ENCODE assay signal across 8 cellular contexts in the genomic region with DNA sequence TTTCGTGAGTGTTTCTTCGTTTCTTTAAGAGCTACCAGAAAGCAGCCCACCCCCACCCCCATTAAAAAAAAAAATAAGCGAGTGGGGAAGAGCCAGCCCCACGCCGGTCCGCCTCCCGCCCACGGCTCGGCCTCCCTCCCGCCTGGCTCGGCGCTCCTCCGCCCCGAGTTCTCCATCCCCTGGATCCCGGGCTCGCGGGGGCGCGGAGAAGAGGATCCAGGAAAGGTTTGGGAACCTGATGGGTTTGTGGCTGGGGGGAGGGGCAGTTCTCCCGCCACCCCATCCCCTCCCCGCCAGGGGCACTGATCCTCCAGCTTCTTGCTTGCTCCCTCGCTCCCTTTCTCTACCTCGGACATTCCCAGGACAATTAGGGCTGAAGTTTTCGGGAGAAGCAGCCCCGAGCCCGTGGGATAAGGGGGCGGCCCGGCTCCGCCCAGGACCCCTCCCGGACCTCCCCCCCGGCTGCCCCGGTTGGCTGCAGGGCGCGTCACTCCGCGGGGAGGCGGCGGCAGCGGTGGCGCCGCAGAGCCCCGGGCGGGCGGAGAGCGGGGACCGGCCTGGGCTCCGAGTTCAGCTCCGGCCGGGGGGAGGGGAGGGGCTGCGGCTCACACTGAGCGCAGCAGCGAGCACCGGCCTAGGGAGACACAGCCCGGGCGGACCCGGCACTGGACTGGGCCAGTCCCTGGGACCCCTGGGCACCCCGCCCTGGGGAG. TPM values are rescaled to one million over a fixed set of nuclear protein-coding genes. Genes with fewer than 3 reads are reported as not detected.
DNase-seq lines count a peak whose midpoint lies in the region; FAIRE-seq and TF ChIP-seq lines count a peak whose summit lies in the region.

No MANE protein-coding gene starts in this region.

- peaks cover 5% of the 10 kb centered on the region for H4K20me1 ChIP-seq in astrocyte (ENCODE audit: insufficient read depth, low read length)

- H3K4me1 Mint-ChIP-seq in astrocyte (ENCODE audit: low read depth, unreplicated experiment), result peaks cover 24% of the 10 kb centered on the region

- peak overlapping the region; percentile 83 for H3K4me3 Mint-ChIP-seq in astrocyte (ENCODE audit: unreplicated experiment)

- peak overlapping the region; percentile 89 for H3K9ac ChIP-seq in astrocyte (ENCODE audit: low read length)
- no peak overlapping the region for H3K9ac ChIP-seq in iPS-15b (ENCODE audit: low read depth, low read length)

- H3K4me3 ChIP-seq in astrocyte (ENCODE audit: insufficient read depth, low read depth, low read length) (peak overlapping the region; percentile 74), iPS-15b (ENCODE audit: low read depth, low read length) (peak overlapping the region; percentile 70), small intestine (ENCODE audit: low read depth in 1 of 2, low read length in 2 of 2) (peak overlapping the region; percentile 23 to 24)

- H3K27me3 Mint-ChIP-seq in astrocyte (ENCODE audit: low read depth, unreplicated experiment), result peaks cover 25% of the 10 kb centered on the region

- DNase-seq in NCI-H2107 (lab: John Stamatoyannopoulos, UW), result peak; percentile 48
- no peak for DNase-seq in NCI-H2107 treated with DMSO at 0.1 percent for 48 hours (lab: John Stamatoyannopoulos, UW; ENCODE audit: unreplicated experiment)
- DNase-seq in astrocyte (ENCODE audit: low read depth), result peak; percentile 83
- no peak for DNase-seq in small intestine
- DNase-seq in AML-193 (lab: John Stamatoyannopoulos, UW), result no peak
- DNase-seq in SIG-M5 (lab: John Stamatoyannopoulos, UW), result no peak
- DNase-seq in activated gamma-delta T cell treated with Interleukin-2 at 50 U/mL for 16 hours, result no peak

- H3K4me1 ChIP-seq in astrocyte (ENCODE audit: insufficient read depth, low read length) (peaks cover 19% of the 10 kb centered on the region), iPS-15b (ENCODE audit: control insufficient read depth, insufficient read depth, low read length) (peaks cover 10% of the 10 kb centered on the region), small intestine (ENCODE audit: control insufficient read depth in 2 of 2, insufficient read depth in 1 of 2, low read depth in 1 of 2, low read length in 1 of 2) (no peaks in the 10 kb centered on the region)

- FAIRE-seq in astrocyte (lab: Jason Lieb, UNC) (no peak), small intestine (lab: Jason Lieb, UNC) (no peak)

- H3K79me2 ChIP-seq in astrocyte (ENCODE audit: insufficient read depth, low read length), result peaks cover 53% of the 10 kb centered on the region

- peak overlapping the region; percentile 77 for H3K27ac ChIP-seq in astrocyte (ENCODE audit: low read depth, low read length)
- H3K27ac ChIP-seq in small intestine (ENCODE audit: low read depth in 1 of 2, low read length in 1 of 2), result peak overlapping the region in 1 of 2 donors; percentile 55

- H2AFZ ChIP-seq in astrocyte (ENCODE audit: low read depth, low read length), result no peak overlapping the region

- WGBS in small intestine, 3 donors, result 1 to 4% (median 3%) methylated on average over 36 to 57 of the region's 57 CpGs

- H3K9me3 ChIP-seq in astrocyte (ENCODE audit: insufficient read depth, low read depth, low read length) (no peaks in the 10 kb centered on the region), iPS-15b (ENCODE audit: control insufficient read depth, insufficient read depth, low read length) (no peaks in the 10 kb centered on the region), small intestine (ENCODE audit: control insufficient read depth, low read depth) (no peaks in the 10 kb centered on the region)

- no peak overlapping the region for H3K27ac Mint-ChIP-seq in astrocyte (ENCODE audit: unreplicated experiment)

- peaks cover 4% of the 10 kb centered on the region for H3K9me3 Mint-ChIP-seq in astrocyte (ENCODE audit: unreplicated experiment)

- peak overlapping the region; percentile 92 for H3K4me2 ChIP-seq in astrocyte (ENCODE audit: low read length)

- H3K27me3 ChIP-seq in astrocyte (ENCODE audit: insufficient read depth, low read length), result peaks cover 10% of the 10 kb centered on the region
- H3K27me3 ChIP-seq in iPS-15b (ENCODE audit: control insufficient read depth, insufficient read depth, low read length), result peaks cover 39% of the 10 kb centered on the region
- H3K27me3 ChIP-seq in small intestine (ENCODE audit: control insufficient read depth in 2 of 2, insufficient read depth in 2 of 2, low read length in 2 of 2), result peaks cover 29 to 44% of the 10 kb centered on the region in 2 donors

- TF ChIP-seq CTCF in astrocyte (IDR thresholded peaks at IDR 0.05; ENCODE audit: insufficient read depth, low read depth, low read length), result no peak

- H3K36me3 ChIP-seq in astrocyte (ENCODE audit: insufficient read depth, low read length) (no peaks in the 10 kb centered on the region), iPS-15b (ENCODE audit: control insufficient read depth, insufficient read depth, low read length) (no peaks in the 10 kb centered on the region), small intestine (ENCODE audit: control insufficient read depth in 2 of 2, insufficient read depth in 2 of 2, low read length in 2 of 2) (no peaks in the 10 kb centered on the region)

- peaks cover 2% of the 10 kb centered on the region for H3K36me3 Mint-ChIP-seq in astrocyte (ENCODE audit: low read depth, unreplicated experiment)

RNA-seq across cellular contexts. Expression of gene SALL1, which starts 1.0 kb away (rescaled TPM):
- 15.0 and 15.1 TPM in 2 replicates for total RNA-seq in astrocyte
- under 1 TPM in 2 of 3 donors, not detected in 1; 0.27 to 0.39 TPM for polyA plus RNA-seq in small intestine

Comparison
In these comparisons a context has a peak if more than half of its experiments do, and no peak if none do; other contexts are left out.
1. DNase-seq: peak in NCI-H2107 (single experiment) and astrocyte (single experiment); none in NCI-H2107 treated with DMSO at 0.1 percent for 48 hours (single experiment), small intestine (single experiment), AML-193 (0 of 2), SIG-M5 (single experiment) and activated gamma-delta T cell treated with Interleukin-2 at 50 U/mL for 16 hours (single experiment).
2. H3K4me3 ChIP-seq: peak in every context shown above with its lines; median percentile 74 in astrocyte; 70 in iPS-15b; 24 in small intestine.